Comparison of ENCODE assay signal across 1 cellular context in the genomic region with DNA sequence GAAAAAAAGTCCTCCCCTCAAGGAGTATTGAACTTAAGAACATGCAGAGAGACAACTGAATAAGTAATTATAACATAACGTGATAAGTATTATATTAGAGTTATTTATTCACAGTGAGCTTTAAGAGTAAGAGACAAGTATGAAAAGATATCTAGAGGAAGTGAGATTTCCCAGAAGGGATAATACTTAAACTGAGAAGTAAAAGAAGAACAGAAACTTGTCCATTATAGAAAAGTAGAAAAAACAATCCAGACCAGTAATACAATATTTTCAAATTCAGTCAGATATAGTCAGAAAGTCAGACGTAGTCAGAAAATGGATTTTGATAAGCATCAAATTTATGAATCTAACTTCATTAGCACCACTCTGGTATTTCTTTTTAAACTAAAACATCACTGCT.
TF ChIP-seq lines count a peak whose summit lies in the region.

No MANE protein-coding gene starts in this region.

TF ChIP-seq in SK-N-SH treated with all-trans-retinoic acid at 6 μM for 48 hours, 23 proteins besides CTCF, POLR2A, EP300 and RAD21 (continued from another document):
- TF ChIP-seq, protein P1, sequence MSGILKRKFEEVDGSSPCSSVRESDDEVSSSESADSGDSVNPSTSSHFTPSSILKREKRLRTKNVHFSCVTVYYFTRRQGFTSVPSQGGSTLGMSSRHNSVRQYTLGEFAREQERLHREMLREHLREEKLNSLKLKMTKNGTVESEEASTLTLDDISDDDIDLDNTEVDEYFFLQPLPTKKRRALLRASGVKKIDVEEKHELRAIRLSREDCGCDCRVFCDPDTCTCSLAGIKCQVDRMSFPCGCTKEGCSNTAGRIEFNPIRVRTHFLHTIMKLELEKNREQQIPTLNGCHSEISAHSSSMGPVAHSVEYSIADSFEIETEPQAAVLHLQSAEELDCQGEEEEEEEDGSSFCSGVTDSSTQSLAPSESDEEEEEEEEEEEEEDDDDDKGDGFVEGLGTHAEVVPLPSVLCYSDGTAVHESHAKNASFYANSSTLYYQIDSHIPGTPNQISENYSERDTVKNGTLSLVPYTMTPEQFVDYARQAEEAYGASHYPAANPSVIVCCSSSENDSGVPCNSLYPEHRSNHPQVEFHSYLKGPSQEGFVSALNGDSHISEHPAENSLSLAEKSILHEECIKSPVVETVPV (CRISPR knock-in tag; IDR thresholded peaks at IDR 0.05) = no peak
- no peak for TF ChIP-seq GLIS3 (CRISPR knock-in tag; IDR thresholded peaks at IDR 0.05)
- TF ChIP-seq PPARA (CRISPR knock-in tag; IDR thresholded peaks at IDR 0.05; ENCODE audit: borderline replicate concordance) = no peak
- no peak for TF ChIP-seq OSR1 (CRISPR knock-in tag; IDR thresholded peaks at IDR 0.05)
TF ChIP-seq in SK-N-SH treated with all-trans-retinoic acid at 6 μM for 48 hours: peak in this region for 0.
